ENCODE assay signal across 8 cellular contexts in genomic region chr2:219572237-219573001, GRCh38. TPM values are rescaled to one million over a fixed set of nuclear protein-coding genes. Genes with fewer than 3 reads are reported as not detected.
A peak's percentile ranks its signal among the peaks of the same experiment; 100 is the strongest.
DNase-seq lines count a peak whose midpoint lies in the region; ATAC-seq, FAIRE-seq and TF ChIP-seq lines count a peak whose summit lies in the region.

TSS of gene INHA (plus strand) at chr2:219572310. CDS start at chr2:219572375, 65 bp downstream.

- H3K4me1 Mint-ChIP-seq in astrocyte (ENCODE audit: low read depth, unreplicated experiment) (peaks cover 11% of the 10 kb centered on the region), immature natural killer cell (peaks cover 0 to 6% of the 10 kb centered on the region in 2 donors)

- no peak for ATAC-seq in GM21447 (IDR thresholded peaks at IDR 0.05; ENCODE audit: unreplicated experiment)

- no peak for TF ChIP-seq CTCF in GM20000 (IDR thresholded peaks at IDR 0.05; ENCODE audit: extremely low read depth, missing control alignments)
- TF ChIP-seq CTCF in astrocyte (IDR thresholded peaks at IDR 0.05; ENCODE audit: insufficient read depth, low read depth, low read length): no peak

- peak within 1 kb of the TSS; percentile 89 for H3K4me2 ChIP-seq in astrocyte (ENCODE audit: low read length)

- H3K27ac Mint-ChIP-seq in astrocyte (ENCODE audit: unreplicated experiment): peak within 1 kb of the TSS; percentile 59
- H3K27ac Mint-ChIP-seq in immature natural killer cell: no peak within 1 kb of the TSS

- H3K9me3 Mint-ChIP-seq in astrocyte (ENCODE audit: unreplicated experiment): no peaks in the 10 kb centered on the region
- H3K9me3 Mint-ChIP-seq in immature natural killer cell: peaks cover 0 to 2% (median 0%) of the 10 kb centered on the region in 6 donors

- H3K9ac ChIP-seq in astrocyte (ENCODE audit: low read length) (peak within 1 kb of the TSS; percentile 82), skeletal muscle tissue (ENCODE audit: low read depth in 1 of 3, low read length in 3 of 3) (peak within 1 kb of the TSS; percentile 76 to 83 (median 81))

- no peak for FAIRE-seq in astrocyte (lab: Jason Lieb, UNC)
- FAIRE-seq in frontal cortex (lab: Jason Lieb, UNC): no peak

- peak within 1 kb of the TSS; percentile 61 for H2AFZ ChIP-seq in astrocyte (ENCODE audit: low read depth, low read length)

- H3K27ac ChIP-seq in astrocyte (ENCODE audit: low read depth, low read length) (peak within 1 kb of the TSS; percentile 19), skeletal muscle tissue (ENCODE audit: low read depth, low read length) (peak within 1 kb of the TSS; percentile 82)

- H3K9me3 ChIP-seq in astrocyte (ENCODE audit: insufficient read depth, low read depth, low read length): no peaks in the 10 kb centered on the region
- no peaks in the 10 kb centered on the region for H3K9me3 ChIP-seq in skeletal muscle tissue (ENCODE audit: control insufficient read depth in 3 of 3, low read length in 3 of 3)

- peaks cover 8% of the 10 kb centered on the region for H3K27me3 ChIP-seq in astrocyte (ENCODE audit: insufficient read depth, low read length)
- H3K27me3 ChIP-seq in skeletal muscle tissue (ENCODE audit: control insufficient read depth in 3 of 3, insufficient read depth in 3 of 3, low read length in 3 of 3): peaks cover 0 to 8% (median 0%) of the 10 kb centered on the region in 3 donors

- H3K36me3 ChIP-seq in astrocyte (ENCODE audit: insufficient read depth, low read length) (peaks cover 8% of the 10 kb centered on the region), skeletal muscle tissue (ENCODE audit: control insufficient read depth in 3 of 3, insufficient read depth in 3 of 3, low read length in 3 of 3) (peaks cover 0 to 12% (median 6%) of the 10 kb centered on the region in 3 donors)

- H3K4me1 ChIP-seq in astrocyte (ENCODE audit: insufficient read depth, low read length): peaks cover 23% of the 10 kb centered on the region
- peaks cover 12 to 29% (median 25%) of the 10 kb centered on the region in 3 donors for H3K4me1 ChIP-seq in skeletal muscle tissue (ENCODE audit: control insufficient read depth in 3 of 3, insufficient read depth in 3 of 3, low read length in 3 of 3)

- H3K4me3 Mint-ChIP-seq in astrocyte (ENCODE audit: unreplicated experiment) (peak within 1 kb of the TSS; percentile 79), immature natural killer cell (peak within 1 kb of the TSS in 4 of 5 donors; percentile 4 to 66 (median 28))

- H4K20me1 ChIP-seq in astrocyte (ENCODE audit: insufficient read depth, low read length): peaks cover 15% of the 10 kb centered on the region

- H3K36me3 Mint-ChIP-seq in astrocyte (ENCODE audit: low read depth, unreplicated experiment) (peaks cover 8% of the 10 kb centered on the region), immature natural killer cell (no peaks in the 10 kb centered on the region)

- no peaks in the 10 kb centered on the region for H3K27me3 Mint-ChIP-seq in astrocyte (ENCODE audit: low read depth, unreplicated experiment)
- H3K27me3 Mint-ChIP-seq in immature natural killer cell (ENCODE audit: low read depth in 3 of 3): peaks cover 3 to 33% (median 19%) of the 10 kb centered on the region in 3 donors

- peak; percentile 15 for DNase-seq in GM20000 (ENCODE audit: low spot score)
- DNase-seq in astrocyte (ENCODE audit: low read depth): no peak
- DNase-seq in immature natural killer cell: no peak
- DNase-seq in NCI-H2227 treated with DMSO at 0.1 percent for 48 hours (lab: John Stamatoyannopoulos, UW): no peak
- no peak for DNase-seq in stimulated activated CD4-positive, alpha-beta T cell treated with anti-CD3 and anti-CD28 coated beads, Interleukin-1b, Interleukin-23, amount 100 ng/mL, for 48 hours
- DNase-seq in frontal cortex (ENCODE audit: low spot score in 2 of 2): no peak

- peaks cover 10% of the 10 kb centered on the region for H3K79me2 ChIP-seq in astrocyte (ENCODE audit: insufficient read depth, low read length)

- H3K4me3 ChIP-seq in astrocyte (ENCODE audit: insufficient read depth, low read depth, low read length): peak within 1 kb of the TSS; percentile 52
- peak within 1 kb of the TSS in 2 of 3 donors; percentile 65 to 76 for H3K4me3 ChIP-seq in skeletal muscle tissue (ENCODE audit: low read length in 3 of 3)

RNA-seq across cellular contexts. Expression of gene INHA, which starts in this region (rescaled TPM):
- 0.52 and 0.99 TPM in 2 replicates for total RNA-seq in astrocyte
- polyA plus RNA-seq in immature natural killer cell: not detected
- not detected for total RNA-seq in skeletal muscle tissue
- total RNA-seq in frontal cortex: 0.41 TPM
